28 cellular contexts compared by ENCODE assay signal in the genomic region with DNA sequence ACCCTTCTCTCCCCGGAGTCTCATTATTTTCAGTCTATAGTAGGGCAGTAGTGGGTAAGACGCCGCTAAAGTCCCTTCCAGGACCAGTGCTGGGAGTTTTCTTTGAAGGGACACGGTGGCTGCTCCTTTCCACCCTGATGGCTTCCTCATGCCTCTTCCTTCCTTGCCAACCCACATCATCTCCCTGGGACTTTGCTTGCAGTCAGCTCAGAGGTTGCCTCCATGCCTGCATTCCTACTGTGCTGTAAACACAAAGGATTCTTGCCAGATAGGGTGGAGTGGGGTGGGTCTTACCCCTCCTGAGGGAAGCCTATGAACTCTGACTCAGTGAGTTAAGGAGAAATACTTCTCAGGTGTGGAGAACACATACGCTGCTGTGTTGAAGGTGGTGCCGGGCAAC. TPM values are rescaled to one million over a fixed set of nuclear protein-coding genes. Genes with fewer than 3 reads are reported as not detected.
A peak's percentile ranks its signal among the peaks of the same experiment; 100 is the strongest.
DNase-seq lines count a peak whose midpoint lies in the region; ATAC-seq, FAIRE-seq and TF ChIP-seq lines count a peak whose summit lies in the region.
"Had no signal": no experiment of that assay in that cellular context is flagged by ENCODE, and none has a peak within 500 bp of the region (broad histone marks: within the 10 kb centered on the region; RNA-seq: fewer than 3 reads in every experiment).

No MANE protein-coding gene starts in this region.

- FAIRE-seq in bronchial epithelial cell (lab: Jason Lieb, UNC) (no peak), urothelium cell line (lab: Jason Lieb, UNC) (peak; percentile 77)
- FAIRE-seq: GM12878, H1 had no signal

- H3K9me2 ChIP-seq in GM23248 (ENCODE audit: insufficient read depth): no peaks in the 10 kb centered on the region

- no peak overlapping the region for H3K4me3 Mint-ChIP-seq in T-helper 2 cell treated with Interferon-gamma antibody and Interleukin-4, amounts not matched to agents 5 μg/mL and 100 μg/mL, for 36 hours
- H3K4me3 Mint-ChIP-seq: activated naive CD4-positive, alpha-beta T cell treated with anti-CD3 and anti-CD28 coated beads for 36 hours; activated T-helper 1 cell treated with anti-CD3 and anti-CD28 coated beads, Interleukin-12 subunit alpha, Interleukin-12 subunit beta, Interleukin-2, Interleukin-4 antibody, amounts not matched to agents 30 ng/mL and 10 ng/mL and 1 ng/mL, durations not matched to agents 14 hours and 24 hours and 36 hours; CD4-positive, alpha-beta T cell; IgD-negative memory B cell; natural killer cell had no signal

- peak overlapping the region; percentile 12 for H2AK5ac ChIP-seq in mesenchymal stem cell (ENCODE audit: low read length, severe bottlenecking)

- no peak for ATAC-seq in GM19467 (IDR thresholded peaks at IDR 0.05; ENCODE audit: unreplicated experiment)
- ATAC-seq: GM12878, natural killer cell, Right ventricle myocardium inferior, upper lobe of right lung had no signal

- H4K8ac ChIP-seq in mesenchymal stem cell (ENCODE audit: low read length): peak overlapping the region; percentile 35

- no peaks in the 10 kb centered on the region for H3K79me2 ChIP-seq in GM23248 (ENCODE audit: insufficient read depth)
- H3K79me2 ChIP-seq: parathyroid adenoma had no signal

- H3K27me3 ChIP-seq in GM23248 (replicated peaks; ENCODE audit: insufficient read depth): no peaks in the 10 kb centered on the region
- H3K27me3 ChIP-seq in bronchial epithelial cell (ENCODE audit: control insufficient read depth, insufficient read depth, low read length): no peaks in the 10 kb centered on the region
- H3K27me3 ChIP-seq in mesenchymal stem cell (ENCODE audit: control insufficient read depth in 1 of 2, insufficient read depth in 1 of 2, low read length in 2 of 2): peaks cover 0 to 2% of the 10 kb centered on the region in 2 experiments
- H3K27me3 ChIP-seq: right atrium auricular region, upper lobe of right lung had no signal

- H3K4me2 ChIP-seq in GM23248 (ENCODE audit: unreplicated experiment) (peak overlapping the region; percentile 32), mesenchymal stem cell (ENCODE audit: low read length, poor library complexity, severe bottlenecking) (no peak overlapping the region)

- H3K4me1 ChIP-seq in GM23248 (ENCODE audit: insufficient read depth) (peaks cover 46% of the 10 kb centered on the region), mesenchymal stem cell (ENCODE audit: control insufficient read depth, insufficient read depth, low read depth, low read length) (peaks cover 27% of the 10 kb centered on the region)
- H3K4me1 ChIP-seq: parathyroid adenoma had no signal

- no peak for TF ChIP-seq CTCF in bronchial epithelial cell (IDR thresholded peaks at IDR 0.05; ENCODE audit: insufficient read depth, low read length, severe bottlenecking)

- no peaks in the 10 kb centered on the region for H3K4me1 Mint-ChIP-seq in T-helper 2 cell treated with Interferon-gamma antibody and Interleukin-4, amounts not matched to agents 5 μg/mL and 100 μg/mL, for 36 hours (ENCODE audit: low read depth)
- H3K4me1 Mint-ChIP-seq: natural killer cell had no signal

- H3K36me3 ChIP-seq in GM23248 (ENCODE audit: low read depth): no peaks in the 10 kb centered on the region
- H3K36me3 ChIP-seq in bronchial epithelial cell (ENCODE audit: control insufficient read depth, insufficient read depth, low read length): no peaks in the 10 kb centered on the region
- no peaks in the 10 kb centered on the region for H3K36me3 ChIP-seq in mesenchymal stem cell (ENCODE audit: control insufficient read depth in 1 of 2, insufficient read depth in 2 of 2, low read depth in 1 of 2, low read length in 2 of 2)
- H3K36me3 ChIP-seq: left ventricle myocardium inferior, right atrium auricular region, upper lobe of right lung had no signal

- H3K27ac Mint-ChIP-seq in T-helper 2 cell treated with Interferon-gamma antibody and Interleukin-4, amounts not matched to agents 5 μg/mL and 100 μg/mL, for 36 hours: no peak overlapping the region
- H3K27ac Mint-ChIP-seq: activated naive CD4-positive, alpha-beta T cell treated with anti-CD3 and anti-CD28 coated beads for 36 hours; activated T-helper 1 cell treated with anti-CD3 and anti-CD28 coated beads, Interleukin-12 subunit alpha, Interleukin-12 subunit beta, Interleukin-2, Interleukin-4 antibody, amounts not matched to agents 30 ng/mL and 10 ng/mL and 1 ng/mL, durations not matched to agents 14 hours and 24 hours and 36 hours; CD4-positive, alpha-beta T cell; IgD-negative memory B cell; natural killer cell had no signal

- no peak overlapping the region for H2BK120ac ChIP-seq in mesenchymal stem cell (ENCODE audit: low read depth, low read length)

- H3K27ac ChIP-seq in GM23248 (peak overlapping the region; percentile 99), mesenchymal stem cell (ENCODE audit: low read length, poor library complexity, severe bottlenecking) (no peak overlapping the region)
- H3K27ac ChIP-seq: left ventricle myocardium inferior, parathyroid adenoma, right atrium auricular region, upper lobe of right lung had no signal

- H2BK12ac ChIP-seq in mesenchymal stem cell (ENCODE audit: low read length in 2 of 2): peak overlapping the region in 1 of 2 experiments; percentile 75

- in situ Hi-C loops in GM23248 (cut with MboI): no loop called here

- H4K91ac ChIP-seq in mesenchymal stem cell (ENCODE audit: low read length): peak overlapping the region; percentile 25

- no peaks in the 10 kb centered on the region for H3K9me3 ChIP-seq in GM23248 (ENCODE audit: low read depth)
- H3K9me3 ChIP-seq in mesenchymal stem cell (ENCODE audit: control insufficient read depth, low read length): peaks cover 5% of the 10 kb centered on the region
- H3K9me3 ChIP-seq: right atrium auricular region, upper lobe of right lung had no signal

- H3F3A ChIP-seq in GM23248 (ENCODE audit: insufficient read depth): peaks cover 40% of the 10 kb centered on the region

- H3K36me3 Mint-ChIP-seq in T-helper 2 cell treated with Interferon-gamma antibody and Interleukin-4, amounts not matched to agents 5 μg/mL and 100 μg/mL, for 36 hours (ENCODE audit: low read depth): no peaks in the 10 kb centered on the region
- H3K36me3 Mint-ChIP-seq: IgD-negative memory B cell, natural killer cell had no signal

- H3K79me1 ChIP-seq in mesenchymal stem cell (replicated peaks; ENCODE audit: low read length, poor library complexity, severe bottlenecking): no peaks in the 10 kb centered on the region

- H3K9ac ChIP-seq in GM23248 (peak overlapping the region; percentile 84), mesenchymal stem cell (ENCODE audit: low read length) (peak overlapping the region; percentile 17)
- H3K9ac ChIP-seq: parathyroid adenoma had no signal

- no peak for DNase-seq in GM23248
- DNase-seq in bronchial epithelial cell (ENCODE audit: low read depth): peak; percentile 41
- DNase-seq in mesenchymal stem cell: no peak
- DNase-seq in urothelium cell line (ENCODE audit: low spot score): no peak
- DNase-seq in T-helper 2 cell treated with Interferon-gamma antibody and Interleukin-4, amounts not matched to agents 5 μg/mL and 100 μg/mL, for 36 hours (ENCODE audit: low spot score): no peak
- no peak for DNase-seq in activated naive CD4-positive, alpha-beta T cell treated with anti-CD3 and anti-CD28 coated beads, Interleukin-2, amount 50 U/mL, for 16 hours
- DNase-seq: activated naive CD4-positive, alpha-beta T cell treated with anti-CD3 and anti-CD28 coated beads for 36 hours; amniotic stem cell; CD4-positive, alpha-beta T cell; left ventricle myocardium inferior; midbrain; natural killer cell; NCI-H1092; NCI-H1694 treated with DMSO at 0.1 percent for 48 hours; NCI-H2171; NCI-H524 treated with DMSO at 0.1 percent for 48 hours; stimulated activated CD4-positive, alpha-beta T cell treated with anti-CD3 and anti-CD28 coated beads, Interleukin-2, amount 100 ng/mL, for 48 hours; T1000; upper lobe of right lung had no signal

- H3K9me3 Mint-ChIP-seq in T-helper 2 cell treated with Interferon-gamma antibody and Interleukin-4, amounts not matched to agents 5 μg/mL and 100 μg/mL, for 36 hours: no peaks in the 10 kb centered on the region
- H3K9me3 Mint-ChIP-seq: activated T-helper 1 cell treated with anti-CD3 and anti-CD28 coated beads, Interleukin-12 subunit alpha, Interleukin-12 subunit beta, Interleukin-2, Interleukin-4 antibody, amounts not matched to agents 30 ng/mL and 10 ng/mL and 1 ng/mL, durations not matched to agents 14 hours and 24 hours and 36 hours; IgD-negative memory B cell had no signal

- peak overlapping the region in 1 of 2 experiments; percentile 2 for H3K4ac ChIP-seq in mesenchymal stem cell (ENCODE audit: low read depth in 1 of 2, low read length in 2 of 2)

- H3K18ac ChIP-seq in mesenchymal stem cell (ENCODE audit: low read depth in 1 of 2, low read length in 2 of 2): peak overlapping the region; percentile 54 to 64

- no peaks in the 10 kb centered on the region for H4K20me1 ChIP-seq in GM23248 (ENCODE audit: insufficient read depth)

- no peaks in the 10 kb centered on the region for H3K27me3 Mint-ChIP-seq in T-helper 2 cell treated with Interferon-gamma antibody and Interleukin-4, amounts not matched to agents 5 μg/mL and 100 μg/mL, for 36 hours (ENCODE audit: low read depth)
- H3K27me3 Mint-ChIP-seq: CD4-positive, alpha-beta T cell; IgD-negative memory B cell had no signal

- no peak overlapping the region for H2BK5ac ChIP-seq in mesenchymal stem cell (ENCODE audit: low read depth, low read length, poor library complexity, severe bottlenecking)

- no peak overlapping the region for H3K23ac ChIP-seq in mesenchymal stem cell (ENCODE audit: low read length in 2 of 2)

- no peak overlapping the region for H2BK15ac ChIP-seq in mesenchymal stem cell (ENCODE audit: low read depth, poor library complexity, severe bottlenecking)

- H2AFZ ChIP-seq in GM23248 (peak overlapping the region; percentile 75), mesenchymal stem cell (ENCODE audit: low read depth, low read length) (no peak overlapping the region)
- H2AFZ ChIP-seq: parathyroid adenoma had no signal

- no peak overlapping the region for H3K4me3 ChIP-seq in GM23248
- no peak overlapping the region for H3K4me3 ChIP-seq in bronchial epithelial cell (ENCODE audit: low read depth, low read length)
- no peak overlapping the region for H3K4me3 ChIP-seq in mesenchymal stem cell (ENCODE audit: insufficient read depth in 1 of 2, low read depth in 1 of 2, low read length in 2 of 2)
- H3K4me3 ChIP-seq: coronary artery, GM12878, left ventricle myocardium inferior, right atrium auricular region, upper lobe of right lung had no signal

- WGBS in GM23248 (ENCODE audit: low coverage in 1 of 2, low lambda C conversion rate in 2 of 2, missing lambda C conversion rate in 2 of 2), 2 experiments: 75 to 79% methylated on average over 6 of the region's 6 CpGs
- WGBS in mesenchymal stem cell: 89% methylated on average over 6 of the region's 6 CpGs

- H3K14ac ChIP-seq in mesenchymal stem cell (ENCODE audit: low read length in 2 of 2): no peak overlapping the region

RNA-seq across cellular contexts. Expression of a gene that starts 59.9 kb away (rescaled TPM):
- 29,310 and 34,986 TPM in 2 replicates for total RNA-seq in GM23248 (2014; rRNA removed; shearing (Covaris generic))
- 17,437 and 17,601 TPM in 2 replicates for polyA plus RNA-seq in GM23248 (2016; fragmentation: Nextera tagmentation; extraction: Ambion mirVana)
- 7.8 and 12.1 TPM in 2 replicates for total RNA-seq in bronchial epithelial cell
- polyA plus RNA-seq in mesenchymal stem cell (2013, experiment 1 of 2): 947 TPM
- 926 TPM for polyA plus RNA-seq in mesenchymal stem cell (2013, experiment 2 of 2)

Comparison
In these comparisons a context has a peak if more than half of its experiments do, and no peak if none do; other contexts are left out.
1. RNA of a gene that starts 59.9 kb away (total RNA-seq): 29,310 to 34,986 TPM in GM23248; 7.8 to 12.1 TPM in bronchial epithelial cell; every median in the first group is over 1,000 times any median in the second.